In the genomic region with DNA sequence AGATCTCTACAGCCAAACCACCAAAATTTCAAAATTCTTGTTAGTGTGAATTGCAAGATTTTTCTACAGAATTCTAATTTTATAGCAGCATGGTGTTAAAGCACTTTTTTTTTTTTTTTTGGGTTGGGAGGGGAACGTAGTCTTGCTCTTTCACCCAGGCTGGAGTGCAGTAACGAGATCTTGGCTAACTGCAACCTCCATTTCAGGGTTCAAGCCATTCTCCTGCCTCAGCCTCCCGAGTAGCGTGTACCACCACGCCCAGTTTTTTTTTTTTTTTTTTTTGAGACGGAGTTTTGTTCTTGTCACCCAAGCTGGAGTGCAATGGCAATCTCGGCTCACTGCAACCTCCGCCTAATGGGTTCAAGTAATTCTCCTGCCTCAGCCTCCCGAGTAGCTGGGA, we compare ENCODE assay signal across 24 cellular contexts.
"Had no signal": no experiment of that assay in that cellular context is flagged by ENCODE, and none has a peak within 500 bp of the region (broad histone marks: within the 10 kb centered on the region; RNA-seq: fewer than 3 reads in every experiment).

No MANE protein-coding gene starts in this region.

- H3K4me3 ChIP-seq: PC-9, Peyer's patch, SJSA1, SK-N-MC had no signal

- H3K27ac ChIP-seq: PC-9, Peyer's patch, SJSA1, SK-N-MC had no signal

- H3K9me3 ChIP-seq: Peyer's patch, SJSA1 had no signal

- H3K36me3 ChIP-seq: Peyer's patch had no signal

- H2AFZ ChIP-seq: PC-9 had no signal

- DNase-seq: KBM-7; NCI-H1092; NCI-H1105 treated with DMSO at 0.1 percent for 48 hours; NCI-H1417 treated with DMSO at 0.1 percent for 48 hours; NCI-H146; NCI-H1694 treated with DMSO at 0.1 percent for 48 hours; NCI-H1930; NCI-H2081; NCI-H2171; NCI-H226; NCI-H446; NCI-H510A; NCI-H524 treated with DMSO at 0.1 percent for 48 hours; NCI-H69; NCI-H774; NK-92 treated with Interleukin-12 subunit alpha and Interleukin-12 subunit beta, amount 100 ng/mL, for 24 hours; OCI-M1; PC-9; Peyer's patch; Right ventricle myocardium superior; SIG-M5; T-helper 1 cell had no signal

- H3K27me3 ChIP-seq: Peyer's patch, SJSA1 had no signal

- H3K4me2 ChIP-seq: PC-9 had no signal
